3 cellular contexts compared by ENCODE assay signal in genomic region chr10:87072449-87072848, GRCh38.
A peak's percentile ranks its signal among the peaks of the same experiment; 100 is the strongest.
TF ChIP-seq lines count a peak whose summit lies in the region.

No MANE protein-coding gene starts in this region.

TF ChIP-seq in SK-N-SH treated with all-trans-retinoic acid at 6 μM for 48 hours, 23 proteins besides CTCF, POLR2A, EP300 and RAD21:
- TF ChIP-seq CREB5 (CRISPR knock-in tag; IDR thresholded peaks at IDR 0.05; ENCODE audit: low read depth) (no peak), TOX (CRISPR knock-in tag; IDR thresholded peaks at IDR 0.05; ENCODE audit: borderline replicate concordance) (0 out of 2 replicates have a peak, but pooled peaks have one; percentile 52), ISL1 (CRISPR knock-in tag; IDR thresholded peaks at IDR 0.05) (peak; percentile 30; the same call in 1 of the 2 replicates), ZC3H10 (CRISPR knock-in tag; IDR thresholded peaks at IDR 0.05) (0 out of 2 replicates have a peak, but pooled peaks have one; percentile 11)

TF ChIP-seq in SK-N-SH, 30 proteins besides CTCF, POLR2A, EP300 and RAD21:
- no peak for TF ChIP-seq SMC3 (IDR thresholded peaks at IDR 0.05; ENCODE audit: low read depth, low read length)
- TF ChIP-seq TEAD4 (IDR thresholded peaks at IDR 0.05; ENCODE audit: borderline replicate concordance, insufficient read depth), result no peak
- TF ChIP-seq FOXM1 (IDR thresholded peaks at IDR 0.05; ENCODE audit: low read depth), result no peak
- no peak for TF ChIP-seq MAX (IDR thresholded peaks at IDR 0.05; ENCODE audit: low read depth)
- no peak for TF ChIP-seq CHD2 (IDR thresholded peaks at IDR 0.05; ENCODE audit: low read length, partially characterized antibody)
- no peak for TF ChIP-seq RFX5 (IDR thresholded peaks at IDR 0.05; ENCODE audit: low read length)
- TF ChIP-seq TAF1 (IDR thresholded peaks at IDR 0.05; ENCODE audit: borderline replicate concordance, low read depth, low read length), result no peak
- TF ChIP-seq REST (IDR thresholded peaks at IDR 0.05; ENCODE audit: low read depth, low read length), result no peak
TF ChIP-seq in SK-N-SH: peak in this region for 0.

TF ChIP-seq in HepG2, 621 proteins besides CTCF, POLR2A, EP300 and RAD21:
- no peak for TF ChIP-seq EHMT2 (IDR thresholded peaks at IDR 0.05; ENCODE audit: borderline replicate concordance, low read depth, low read length)
- no peak for TF ChIP-seq PAWR (CRISPR knock-in tag; IDR thresholded peaks at IDR 0.05; ENCODE audit: borderline replicate concordance)
- TF ChIP-seq ZNF383 (CRISPR knock-in tag; IDR thresholded peaks at IDR 0.05; ENCODE audit: borderline replicate concordance), result no peak
- TF ChIP-seq NPAS2 (CRISPR knock-in tag; IDR thresholded peaks at IDR 0.05; ENCODE audit: borderline replicate concordance), result no peak
- no peak for TF ChIP-seq TIGD3 (CRISPR knock-in tag; IDR thresholded peaks at IDR 0.05; ENCODE audit: borderline replicate concordance)
- TF ChIP-seq DPF2 (CRISPR knock-in tag; IDR thresholded peaks at IDR 0.05; ENCODE audit: borderline replicate concordance, low read depth), result no peak
- no peak for TF ChIP-seq ZNF781 (CRISPR knock-in tag; IDR thresholded peaks at IDR 0.05; ENCODE audit: borderline replicate concordance, not compliant biosample characterization)
- no peak for TF ChIP-seq JARID2 (CRISPR knock-in tag; IDR thresholded peaks at IDR 0.05; ENCODE audit: insufficient replicate concordance)
- no peak for TF ChIP-seq MXD3 (CRISPR knock-in tag; IDR thresholded peaks at IDR 0.05)
- no peak for TF ChIP-seq GTF2F1 (IDR thresholded peaks at IDR 0.05; ENCODE audit: low read length)
- no peak for TF ChIP-seq SP1 (IDR thresholded peaks at IDR 0.05)
- TF ChIP-seq SP1 (CRISPR knock-in tag; IDR thresholded peaks at IDR 0.05), result no peak
- no peak for TF ChIP-seq ZNF3 (CRISPR knock-in tag; IDR thresholded peaks at IDR 0.05)
- TF ChIP-seq MYPOP (CRISPR knock-in tag; IDR thresholded peaks at IDR 0.05), result no peak
- TF ChIP-seq HNF1B (CRISPR knock-in tag; IDR thresholded peaks at IDR 0.05), result no peak
